Comparison of ENCODE assay signal across 11 cellular contexts in the genomic region with DNA sequence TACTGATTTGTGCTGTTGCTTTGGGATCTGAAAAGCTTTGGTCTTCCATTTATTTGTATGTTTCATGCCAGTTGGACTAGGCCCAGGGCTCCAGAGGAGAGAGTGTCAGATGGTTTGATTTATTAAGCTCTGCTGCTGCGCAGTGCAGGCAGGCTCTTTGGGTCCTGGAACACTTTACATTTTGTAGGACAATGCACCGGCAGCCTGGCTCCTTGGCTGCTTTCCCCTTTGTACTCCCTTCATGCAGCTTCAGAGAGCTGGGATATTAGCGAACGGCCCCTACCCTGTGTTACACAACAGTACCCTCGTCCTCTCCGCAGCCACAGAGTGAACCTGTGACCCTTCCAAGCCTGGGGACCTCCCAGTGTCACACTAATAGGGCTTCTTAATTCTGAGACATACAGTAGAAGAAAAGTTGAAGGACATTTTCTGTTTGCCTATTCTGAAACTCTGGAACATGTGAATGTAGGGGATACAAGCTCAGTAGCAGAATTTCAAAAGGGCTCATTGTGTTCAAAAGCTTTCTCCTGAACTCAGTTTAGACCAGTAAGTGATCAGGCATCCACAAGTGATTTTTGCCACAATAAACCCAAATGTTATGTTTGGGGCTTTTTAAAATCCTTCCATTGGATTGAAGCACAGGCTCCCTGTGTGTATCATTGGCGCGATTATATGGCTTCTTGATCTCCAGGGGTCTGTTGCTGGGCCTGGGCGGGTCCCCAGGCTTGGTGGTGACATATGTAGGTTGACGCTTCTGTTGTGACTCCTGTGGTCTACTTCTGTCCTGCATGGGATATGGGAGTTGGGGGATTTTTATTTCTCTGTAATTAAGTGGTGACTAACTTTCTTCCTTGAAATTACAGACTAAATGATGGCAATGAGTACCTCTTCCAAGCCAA. TPM values are rescaled to one million over a fixed set of nuclear protein-coding genes. Genes with fewer than 3 reads are reported as not detected.
DNase-seq lines count a peak whose midpoint lies in the region; ATAC-seq and TF ChIP-seq lines count a peak whose summit lies in the region.
"Had no signal": no experiment of that assay in that cellular context is flagged by ENCODE, and none has a peak within 500 bp of the region (broad histone marks: within the 10 kb centered on the region; RNA-seq: fewer than 3 reads in every experiment).

No MANE protein-coding gene starts in this region.

- POLR2A ChIA-PET in CD8-positive, alpha-beta memory T cell (lab: Charles Lee), result no interaction called here

- in situ Hi-C loops in GM13977 (cut with MboI; ENCODE audit: low pct_unique_long_range_greater_than_20kb, low sequenced_read_pairs, unreplicated experiment), result no loop called here

- peaks cover 33% of the 10 kb centered on the region for H3K36me3 ChIP-seq in CD8-positive, alpha-beta memory T cell (ENCODE audit: insufficient read depth, low read length)
- H3K36me3 ChIP-seq in heart right ventricle (peaks cover 0 to 100% (median 62%) of the 10 kb centered on the region in 9 donors), parathyroid adenoma (ENCODE audit: control insufficient read depth, insufficient read depth, low read length) (no peaks in the 10 kb centered on the region)

- H3K4me1 ChIP-seq in CD8-positive, alpha-beta memory T cell (ENCODE audit: insufficient read depth, low read length), result no peaks in the 10 kb centered on the region
- H3K4me1 ChIP-seq in heart right ventricle (peaks cover 3 to 69% (median 53%) of the 10 kb centered on the region in 9 donors), parathyroid adenoma (peaks cover 12% of the 10 kb centered on the region)

- H3K4me3 Mint-ChIP-seq in CD8-positive, alpha-beta memory T cell, result no peak overlapping the region

- 40 to 45% methylated on average over 10 of the region's 10 CpGs for WGBS in heart right ventricle, 2 donors

- H3K27ac ChIP-seq in CD8-positive, alpha-beta memory T cell (ENCODE audit: low read depth, low read length), result no peak overlapping the region
- H3K27ac ChIP-seq in heart right ventricle (peak overlapping the region; percentile 53 to 94 (median 76)), parathyroid adenoma (peak overlapping the region; percentile 37)

- peak overlapping the region in 6 of 8 donors; percentile 29 to 81 (median 66) for H3K27ac Mint-ChIP-seq in CD8-positive, alpha-beta memory T cell

- no peak overlapping the region for H3K9ac ChIP-seq in parathyroid adenoma

- TF ChIP-seq CTCF in heart right ventricle (IDR thresholded peaks at IDR 0.05), result no peak
- no peak for TF ChIP-seq CTCF in parathyroid adenoma (IDR thresholded peaks at IDR 0.05)
- TF ChIP-seq CTCF in GM13977 (IDR thresholded peaks at IDR 0.05; ENCODE audit: extremely low read depth, insufficient read depth, missing control alignments), result no peak

- peak overlapping the region; percentile 11 for H3K4me2 ChIP-seq in parathyroid adenoma (ENCODE audit: low read length)

- CTCF ChIA-PET in CD8-positive, alpha-beta memory T cell (lab: Charles Lee), result interaction anchor here (0.9 to 6.0 kb wide), 4 partner anchors 10 to 144 kb away, joined by 4 to 28 read pairs (median 13); no protein-coding TSS in a partner anchor

- H2AFZ ChIP-seq in parathyroid adenoma, result no peak overlapping the region

- peaks cover 4 to 9% (median 5%) of the 10 kb centered on the region in 3 donors for H3K4me1 Mint-ChIP-seq in CD8-positive, alpha-beta memory T cell

- peaks cover 0 to 1% of the 10 kb centered on the region in 2 donors for H3K27me3 Mint-ChIP-seq in CD8-positive, alpha-beta memory T cell

- H3K36me3 Mint-ChIP-seq in CD8-positive, alpha-beta memory T cell, result peaks cover 34 to 91% (median 36%) of the 10 kb centered on the region in 3 donors

- no peaks in the 10 kb centered on the region for H3K9me3 Mint-ChIP-seq in CD8-positive, alpha-beta memory T cell

- no peak overlapping the region for H3K4me3 ChIP-seq in CD8-positive, alpha-beta memory T cell (ENCODE audit: low read length)
- H3K4me3 ChIP-seq in heart right ventricle, result no peak overlapping the region
- H3K4me3 ChIP-seq in parathyroid adenoma (ENCODE audit: low read depth, low read length), result no peak overlapping the region

- no peak for DNase-seq in CD8-positive, alpha-beta memory T cell
- DNase-seq in amniotic epithelial cell (ENCODE audit: low read depth) (peak; percentile 74), heart right ventricle (peak; percentile 52 to 68), NCI-H748 treated with DMSO at 0.1 percent for 48 hours (lab: John Stamatoyannopoulos, UW) (no peak), DMS53 treated with DMSO at 0.1 percent for 48 hours (lab: John Stamatoyannopoulos, UW; ENCODE audit: unreplicated experiment) (no peak), GM13977 (ENCODE audit: low spot score) (no peak)
- DNase-seq: DMS79 treated with DMSO at 0.1 percent for 48 hours, KG1, T1000 had no signal

- H3K9me3 ChIP-seq in CD8-positive, alpha-beta memory T cell (ENCODE audit: low read length), result no peaks in the 10 kb centered on the region
- H3K9me3 ChIP-seq in heart right ventricle (no peaks in the 10 kb centered on the region), parathyroid adenoma (ENCODE audit: control insufficient read depth, low read length) (no peaks in the 10 kb centered on the region)

- intact Hi-C loops in heart right ventricle (cut with DNase I), result loop anchor here in 5 of 10 donors (5.0 kb wide), 1 partner anchor 35 kb away; no protein-coding TSS in a partner anchor

- ATAC-seq in heart right ventricle (peak; percentile 60 to 82 (median 75)), HG03045 (IDR thresholded peaks at IDR 0.05; ENCODE audit: unreplicated experiment) (no peak)

- H3K27me3 ChIP-seq in CD8-positive, alpha-beta memory T cell (ENCODE audit: insufficient read depth, low read length, poor library complexity, severe bottlenecking), result no peaks in the 10 kb centered on the region
- H3K27me3 ChIP-seq in heart right ventricle (no peaks in the 10 kb centered on the region), parathyroid adenoma (ENCODE audit: control insufficient read depth, insufficient read depth, low read length) (no peaks in the 10 kb centered on the region)

- no peaks in the 10 kb centered on the region for H3K79me2 ChIP-seq in parathyroid adenoma

RNA-seq across cellular contexts. Expression of a gene that starts 56.5 kb away (rescaled TPM):
- 1 to 10 TPM; 1.3 to 2.3 TPM for total RNA-seq in CD8-positive, alpha-beta memory T cell
- 0.05 TPM for polyA plus RNA-seq in CD8-positive, alpha-beta memory T cell
- 1 to 10 TPM in 2 of 10 donors, under 1 TPM in 8; 0.12 to 1.5 (median 0.32) TPM for total RNA-seq in heart right ventricle
- under 1 TPM; 0.07 to 0.22 TPM for polyA plus RNA-seq in heart right ventricle

Comparison
In these comparisons a context has a peak if more than half of its experiments do, and no peak if none do; other contexts are left out.
1. DNase-seq: peak in amniotic epithelial cell (single experiment) and heart right ventricle (2 of 2); none in CD8-positive, alpha-beta memory T cell (0 of 5), NCI-H748 treated with DMSO at 0.1 percent for 48 hours (single experiment), DMS53 treated with DMSO at 0.1 percent for 48 hours (single experiment) and GM13977 (single experiment).